18 cellular contexts compared by ENCODE assay signal in genomic region chr11:84747871-84748270, GRCh38.
DNase-seq lines count a peak whose midpoint lies in the region; ATAC-seq, FAIRE-seq and TF ChIP-seq lines count a peak whose summit lies in the region.
"Had no signal": no experiment of that assay in that cellular context is flagged by ENCODE, and none has a peak within 500 bp of the region (broad histone marks: within the 10 kb centered on the region; RNA-seq: fewer than 3 reads in every experiment).

No MANE protein-coding gene starts in this region.

- TF ChIP-seq CTCF in GM12865 (IDR thresholded peaks at IDR 0.05; ENCODE audit: insufficient read depth, low read depth, low read length, missing control alignments) (no peak), kidney (IDR thresholded peaks at IDR 0.05; ENCODE audit: borderline replicate concordance, extremely low read depth, insufficient read depth) (no peak), BE2C (IDR thresholded peaks at IDR 0.05; ENCODE audit: low read depth, low read length) (no peak)

- H3K36me3 ChIP-seq in kidney (ENCODE audit: control insufficient read depth in 1 of 2, insufficient read depth in 2 of 2, low read length in 2 of 2) = no peaks in the 10 kb centered on the region
- H3K36me3 ChIP-seq in BE2C = no peaks in the 10 kb centered on the region
- H3K36me3 ChIP-seq: Peyer's patch, SJCRH30 had no signal

- no peak for FAIRE-seq in kidney (lab: Jason Lieb, UNC)
- FAIRE-seq: H54 had no signal

- H3K27ac ChIP-seq in kidney (ENCODE audit: low read depth in 2 of 2, low read length in 2 of 2) = no peak overlapping the region
- H3K27ac ChIP-seq: C4-2B, Peyer's patch, SJCRH30 had no signal

- H3K27me3 ChIP-seq in BE2C = peaks cover 9% of the 10 kb centered on the region; the same call in 1 of the 2 replicates
- H3K27me3 ChIP-seq: Peyer's patch, SJCRH30 had no signal

- H3K4me3 ChIP-seq in GM12865 (ENCODE audit: low read depth, low read length) = no peak overlapping the region
- H3K4me3 ChIP-seq in kidney (ENCODE audit: low read length in 2 of 2) = no peak overlapping the region
- H3K4me3 ChIP-seq in BE2C (ENCODE audit: low read depth, low read length) = no peak overlapping the region
- H3K4me3 ChIP-seq: Peyer's patch, SJCRH30 had no signal

- ATAC-seq in HG02798 (IDR thresholded peaks at IDR 0.05; ENCODE audit: poor library complexity, unreplicated experiment) = no peak

- H3K9me3 ChIP-seq in kidney (ENCODE audit: control insufficient read depth in 1 of 2, low read length in 2 of 2) (no peaks in the 10 kb centered on the region), BE2C (no peaks in the 10 kb centered on the region)
- H3K9me3 ChIP-seq: Caco-2, Peyer's patch, SJCRH30 had no signal

- intact Hi-C loops in kidney (cut with DNase I) = no loop called here

- no peak overlapping the region for H3K9ac ChIP-seq in kidney (ENCODE audit: low read length in 2 of 2)

- H3K4me1 ChIP-seq in kidney (ENCODE audit: control insufficient read depth in 1 of 2, insufficient read depth in 1 of 2, low read depth in 1 of 2, low read length in 2 of 2) = no peaks in the 10 kb centered on the region
- H3K4me1 ChIP-seq in BE2C = no peaks in the 10 kb centered on the region
- H3K4me1 ChIP-seq: Caco-2, Peyer's patch, SJCRH30 had no signal

- DNase-seq in DMS53 treated with DMSO at 0.1 percent for 48 hours (lab: John Stamatoyannopoulos, UW; ENCODE audit: unreplicated experiment) = peak; percentile 65
- DNase-seq in GM12865 (ENCODE audit: low read depth) = peak; percentile 5
- peak; percentile 91 for DNase-seq in NAMALWA (ENCODE audit: low spot score)
- peak; percentile 4 for DNase-seq in kidney
- no peak for DNase-seq in BE2C
- DNase-seq in DMS153 (lab: John Stamatoyannopoulos, UW) = no peak
- DNase-seq: Caco-2, DMS79 treated with DMSO at 0.1 percent for 48 hours, IMR-90, NCI-H1092 treated with DMSO at 0.1 percent for 48 hours, NCI-H1694, NCI-H2107, Peyer's patch, SW 1271 had no signal

Comparison
In these comparisons a context has a peak if more than half of its experiments do, and no peak if none do; other contexts are left out.
1. DNase-seq: peak in DMS53 treated with DMSO at 0.1 percent for 48 hours (single experiment), GM12865 (single experiment), NAMALWA (single experiment) and kidney (single experiment); none in BE2C (single experiment) and DMS153 (single experiment).